ENCODE assay signal across 8 cellular contexts in genomic region chr18:41391616-41392610, GRCh38.
DNase-seq lines count a peak whose midpoint lies in the region; ATAC-seq and TF ChIP-seq lines count a peak whose summit lies in the region.

No MANE protein-coding gene starts in this region.

- TF ChIP-seq CTCF in brain microvascular endothelial cell (IDR thresholded peaks at IDR 0.05; ENCODE audit: low read depth, low read length, missing control alignments) (peak; percentile 81), kidney epithelial cell (IDR thresholded peaks at IDR 0.05; ENCODE audit: insufficient read depth, low read length, poor library complexity, severe bottlenecking) (peak; percentile 75), upper lobe of right lung (IDR thresholded peaks at IDR 0.05) (peak; percentile 47)

- no peaks in the 10 kb centered on the region for H3K4me1 ChIP-seq in upper lobe of right lung

- no peaks in the 10 kb centered on the region for H3K9me3 ChIP-seq in upper lobe of right lung

- peak overlapping the region; percentile 48 for H3K4me3 ChIP-seq in brain microvascular endothelial cell (ENCODE audit: low read depth, low read length)
- H3K4me3 ChIP-seq in kidney epithelial cell (ENCODE audit: low read depth, low read length), result peak overlapping the region; percentile 18
- no peak overlapping the region for H3K4me3 ChIP-seq in upper lobe of right lung

- CTCF ChIA-PET in activated CD4-positive, alpha-beta memory T cell treated with anti-CD3 and anti-CD28 coated beads, Interleukin-2, amount 10 ng/mL, durations not matched to agents 7 days and 5 days (lab: Charles Lee), result no interaction called here

- H3K27ac ChIP-seq in brain microvascular endothelial cell (no peak overlapping the region), upper lobe of right lung (no peak overlapping the region)

- H3K36me3 ChIP-seq in brain microvascular endothelial cell (replicated peaks) (no peaks in the 10 kb centered on the region), kidney epithelial cell (ENCODE audit: control insufficient read depth, insufficient read depth, low read length) (no peaks in the 10 kb centered on the region), upper lobe of right lung (no peaks in the 10 kb centered on the region)

- ATAC-seq in HG03460 (IDR thresholded peaks at IDR 0.05; ENCODE audit: unreplicated experiment) (peak; percentile 49), upper lobe of right lung (peak; percentile 59)

- H3K4me1 Mint-ChIP-seq in activated CD4-positive, alpha-beta memory T cell treated with anti-CD3 and anti-CD28 coated beads, Interleukin-2, amount 10 ng/mL, durations not matched to agents 7 days and 5 days, result no peaks in the 10 kb centered on the region

- no peaks in the 10 kb centered on the region for H3K27me3 Mint-ChIP-seq in activated CD4-positive, alpha-beta memory T cell treated with anti-CD3 and anti-CD28 coated beads, Interleukin-2, amount 10 ng/mL, durations not matched to agents 7 days and 5 days

- H3K36me3 Mint-ChIP-seq in activated CD4-positive, alpha-beta memory T cell treated with anti-CD3 and anti-CD28 coated beads, Interleukin-2, amount 10 ng/mL, durations not matched to agents 7 days and 5 days (ENCODE audit: low read depth), result no peaks in the 10 kb centered on the region

- in situ Hi-C loops in brain microvascular endothelial cell (cut with HindIII; ENCODE audit: low pct_ligation_motif_present, low sequenced_read_pairs), result no loop called here

- intact Hi-C loops in upper lobe of right lung (cut with DNase I), result no loop called here

- H3K27ac Mint-ChIP-seq in activated CD4-positive, alpha-beta memory T cell treated with anti-CD3 and anti-CD28 coated beads, Interleukin-2, amount 10 ng/mL, durations not matched to agents 7 days and 5 days, result no peak overlapping the region

- H3K27me3 ChIP-seq in brain microvascular endothelial cell (replicated peaks) (no peaks in the 10 kb centered on the region), kidney epithelial cell (ENCODE audit: control insufficient read depth, insufficient read depth, low read length) (no peaks in the 10 kb centered on the region), upper lobe of right lung (no peaks in the 10 kb centered on the region)

- H3K4me3 Mint-ChIP-seq in activated CD4-positive, alpha-beta memory T cell treated with anti-CD3 and anti-CD28 coated beads, Interleukin-2, amount 10 ng/mL, durations not matched to agents 7 days and 5 days, result no peak overlapping the region

- POLR2A ChIA-PET in activated CD4-positive, alpha-beta memory T cell treated with anti-CD3 and anti-CD28 coated beads, Interleukin-2, amount 10 ng/mL, durations not matched to agents 7 days and 5 days (lab: Charles Lee), result no interaction called here

- DNase-seq in ELF-1 (ENCODE audit: low read depth, low spot score) (peak; percentile 80), NCI-H460 (ENCODE audit: extremely low read depth, low read depth) (peak; percentile 47), brain microvascular endothelial cell (peak; percentile 59), kidney epithelial cell (ENCODE audit: low read depth) (peak; percentile 12), upper lobe of right lung (peak; percentile 69), T-helper 1 cell (no peak)
- DNase-seq in activated CD4-positive, alpha-beta memory T cell treated with anti-CD3 and anti-CD28 coated beads, Interleukin-2, amount 10 ng/mL, durations not matched to agents 7 days and 5 days, result no peak

- peaks cover under 1% of the 10 kb centered on the region for H3K9me3 Mint-ChIP-seq in activated CD4-positive, alpha-beta memory T cell treated with anti-CD3 and anti-CD28 coated beads, Interleukin-2, amount 10 ng/mL, durations not matched to agents 7 days and 5 days

Comparison
In these comparisons a context has a peak if more than half of its experiments do, and no peak if none do; other contexts are left out.
1. DNase-seq: peak in ELF-1 (single experiment), NCI-H460 (single experiment), brain microvascular endothelial cell (single experiment), kidney epithelial cell (single experiment) and upper lobe of right lung (single experiment); none in activated CD4-positive, alpha-beta memory T cell treated with anti-CD3 and anti-CD28 coated beads, Interleukin-2, amount 10 ng/mL, durations not matched to agents 7 days and 5 days (single experiment) and T-helper 1 cell (0 of 5).
2. Peak in every context shown above with its lines, with median percentiles within 50 percentile points of each other: CTCF ChIP-seq.